7 cellular contexts compared by ENCODE assay signal in genomic region chr3:176321532-176321931, GRCh38.
DNase-seq lines count a peak whose midpoint lies in the region; ATAC-seq, FAIRE-seq and TF ChIP-seq lines count a peak whose summit lies in the region.
"Not testable (repeated sequence)": the region's sequence is repeated elsewhere in the genome, so short reads cannot be mapped to it uniquely, and the experiment has no call there.

No MANE protein-coding gene starts in this region.

- POLR2A ChIA-PET in H1 (lab: Charles Lee; ENCODE audit: partially characterized antibody), result interaction anchor here (0.7 to 4.6 kb wide), 9 partner anchors 7 to 1800 kb away, joined by 3 to 24 read pairs (median 4); no protein-coding TSS in a partner anchor

- not testable (repeated sequence) for H3K18ac ChIP-seq in H1 (ENCODE audit: extremely low read depth, low read length)

- TF ChIP-seq EP300 in H1 (IDR thresholded peaks at IDR 0.05; ENCODE audit: borderline replicate concordance in 1 of 2, low read depth in 2 of 2, low read length in 2 of 2), result not testable (repeated sequence)

- H3F3A ChIP-seq in GM23338 (replicated peaks; ENCODE audit: low read depth); MM.1S (ENCODE audit: insufficient read depth, low read length); neural progenitor cell (ENCODE audit: low read depth): not testable (repeated sequence)

- peak; percentile 31; the same call in 2 of the 3 replicates for ATAC-seq in GM23338

- H3K79me1 ChIP-seq in H1 (ENCODE audit: low read depth, low read length), result not testable (repeated sequence)

- H3K4me1 ChIP-seq in GM23338 (ENCODE audit: insufficient read depth) (peaks cover 27% of the 10 kb centered on the region), HUES48 (ENCODE audit: control insufficient read depth, insufficient read depth, low read length) (peaks cover 25% of the 10 kb centered on the region), H1 (replicated peaks in 1 of 4; ENCODE audit: control insufficient read depth in 3 of 4, insufficient read depth in 4 of 4, low read length in 3 of 4) (peaks cover 0 to 11% (median under 1%) of the 10 kb centered on the region in 4 experiments; a peak in 3 of 7 replicates), iPS-18a (ENCODE audit: control insufficient read depth, low read depth, low read length) (peaks cover 21% of the 10 kb centered on the region)
- H3K4me1 ChIP-seq in MM.1S (ENCODE audit: low read length); iPS DF 6.9 (ENCODE audit: control insufficient read depth, insufficient read depth, low read length); neural progenitor cell: not testable (repeated sequence)

- peak overlapping the region; percentile 71; the same call in 1 of the 2 replicates for H2BK5ac ChIP-seq in H1 (ENCODE audit: low read depth, low read length)

- peaks cover 28% of the 10 kb centered on the region for H4K20me1 ChIP-seq in GM23338 (replicated peaks; ENCODE audit: insufficient read depth)
- H4K20me1 ChIP-seq in MM.1S (ENCODE audit: insufficient read depth, low read length); H1 (replicated peaks in 1 of 2; ENCODE audit: control insufficient read depth in 1 of 2, insufficient read depth in 2 of 2, low read length in 2 of 2); neural progenitor cell (ENCODE audit: low read depth): not testable (repeated sequence)

- H3K9ac ChIP-seq in HUES48 (ENCODE audit: low read depth, low read length) (peak overlapping the region; percentile 75), iPS-18a (ENCODE audit: low read length) (peak overlapping the region; percentile 69)
- H3K9ac ChIP-seq in MM.1S (ENCODE audit: low read length); H1 (replicated peaks in 1 of 4; ENCODE audit: extremely low read depth in 1 of 4, low read depth in 3 of 4, low read length in 3 of 4); neural progenitor cell: not testable (repeated sequence)

- not testable (repeated sequence) for H4K91ac ChIP-seq in H1 (replicated peaks; ENCODE audit: insufficient read length, low read length)

- not testable (repeated sequence) for H3K4ac ChIP-seq in H1 (replicated peaks; ENCODE audit: insufficient read length, low read depth, low read length)

- H3K4me1 Mint-ChIP-seq in GM23338, result peaks cover 35% of the 10 kb centered on the region
- H3K4me1 Mint-ChIP-seq in neural progenitor cell, result not testable (repeated sequence)

- H3K79me2 ChIP-seq in GM23338 (replicated peaks; ENCODE audit: insufficient read depth) (peaks cover 88% of the 10 kb centered on the region), H1 (ENCODE audit: control insufficient read depth in 1 of 2, insufficient read depth in 2 of 2, low read length in 2 of 2) (peaks cover 30 to 90% of the 10 kb centered on the region in 2 experiments; a peak in 3 of 4 replicates), neural progenitor cell (ENCODE audit: low read depth) (peaks cover 16% of the 10 kb centered on the region)
- H3K79me2 ChIP-seq in MM.1S (ENCODE audit: low read length), result not testable (repeated sequence)

- H2BK12ac ChIP-seq in H1 (ENCODE audit: low read depth, low read length), result not testable (repeated sequence)

- H3K4me2 ChIP-seq in GM23338 (peak overlapping the region; percentile 85), H1 (ENCODE audit: insufficient read depth in 1 of 2, low read depth in 2 of 2, low read length in 2 of 2) (peak overlapping the region; percentile 67 to 79)
- H3K4me2 ChIP-seq in MM.1S (ENCODE audit: low read depth, low read length); neural progenitor cell: not testable (repeated sequence)

- not testable (repeated sequence) for H3K14ac ChIP-seq in H1 (ENCODE audit: insufficient read length)

- peak overlapping the region; percentile 95 for H3K4me3 Mint-ChIP-seq in GM23338
- not testable (repeated sequence) for H3K4me3 Mint-ChIP-seq in neural progenitor cell

- H3K27ac ChIP-seq in GM23338 (ENCODE audit: low read depth) (peak overlapping the region; percentile 100), HUES48 (ENCODE audit: low read depth, low read length) (peak overlapping the region; percentile 84), iPS-18a (ENCODE audit: low read length) (peak overlapping the region; percentile 91)
- not testable (repeated sequence) for H3K27ac ChIP-seq in MM.1S (ENCODE audit: low read length); H1 (ENCODE audit: low read depth, low read length); iPS DF 6.9 (ENCODE audit: low read length); neural progenitor cell

- peak overlapping the region; percentile 78 for H3K27ac Mint-ChIP-seq in GM23338
- H3K27ac Mint-ChIP-seq in neural progenitor cell, result not testable (repeated sequence)

- not testable (repeated sequence) for H2BK20ac ChIP-seq in H1 (ENCODE audit: low read length)

- H3K56ac ChIP-seq in H1 (replicated peaks; ENCODE audit: insufficient read length, low read depth, low read length), result not testable (repeated sequence)

- H2BK120ac ChIP-seq in H1 (replicated peaks; ENCODE audit: low read depth, low read length), result not testable (repeated sequence)

- H3K9me3 Mint-ChIP-seq in GM23338, result peaks cover 17% of the 10 kb centered on the region
- peaks cover 10% of the 10 kb centered on the region for H3K9me3 Mint-ChIP-seq in neural progenitor cell

- H2BK15ac ChIP-seq in H1 (ENCODE audit: low read length), result not testable (repeated sequence)

- not testable (repeated sequence) for H3K23ac ChIP-seq in H1 (ENCODE audit: insufficient read length)

- CTCF ChIA-PET in H1 (lab: Charles Lee; ENCODE audit: partially characterized antibody), result not testable (repeated sequence)

- DNase-seq in GM23338 (ENCODE audit: low spot score); H1 (ENCODE audit: low read depth in 1 of 2, low spot score in 2 of 2); iPS DF 6.9 (ENCODE audit: low read depth, low spot score); neural progenitor cell (ENCODE audit: low spot score): not testable (repeated sequence)
- DNase-seq in MM.1S, result peak; percentile 1

- H3K36me3 Mint-ChIP-seq in GM23338 (ENCODE audit: low read depth), result peaks cover 89% of the 10 kb centered on the region
- H3K36me3 Mint-ChIP-seq in neural progenitor cell, result not testable (repeated sequence)

- not testable (repeated sequence) for H3K9me3 ChIP-seq in HUES48 (ENCODE audit: control insufficient read depth, insufficient read depth, low read length); MM.1S (replicated peaks; ENCODE audit: insufficient read depth, low read length); H1 (ENCODE audit: insufficient read depth in 2 of 2, low read depth in 1 of 2, low read length in 1 of 2); iPS DF 6.9 (ENCODE audit: control insufficient read depth, insufficient read depth, low read length); iPS-18a (ENCODE audit: control insufficient read depth, low read depth, low read length); neural progenitor cell (ENCODE audit: low read depth)

- H3K27me3 ChIP-seq in GM23338 (ENCODE audit: insufficient read depth); HUES48 (ENCODE audit: control insufficient read depth, insufficient read depth, low read length); MM.1S (replicated peaks; ENCODE audit: insufficient read depth, low read length); H1 (replicated peaks in 1 of 4; ENCODE audit: control insufficient read depth in 3 of 4, extremely low read depth in 1 of 4, insufficient read depth in 3 of 4, low read length in 3 of 4); iPS DF 6.9 (ENCODE audit: control insufficient read depth, insufficient read depth, low read length); iPS-18a (ENCODE audit: control insufficient read depth, insufficient read depth, low read length): not testable (repeated sequence)
- peaks cover 24% of the 10 kb centered on the region for H3K27me3 ChIP-seq in neural progenitor cell

- peaks cover 37% of the 10 kb centered on the region for H3K27me3 Mint-ChIP-seq in GM23338 (ENCODE audit: insufficient read depth, low read depth, poor library complexity)
- not testable (repeated sequence) for H3K27me3 Mint-ChIP-seq in neural progenitor cell (ENCODE audit: insufficient read depth, low read depth)

- not testable (repeated sequence) for H2AK5ac ChIP-seq in H1 (ENCODE audit: low read depth, low read length)

- H3K9me2 ChIP-seq in GM23338 (ENCODE audit: insufficient read depth); MM.1S (replicated peaks; ENCODE audit: insufficient read depth, low read length): not testable (repeated sequence)

- not testable (repeated sequence) for H2AFZ ChIP-seq in GM23338; MM.1S (ENCODE audit: low read length); H1 (ENCODE audit: low read length)
- peak overlapping the region; percentile 42 for H2AFZ ChIP-seq in neural progenitor cell (replicated peaks)

- WGBS in H1 (ENCODE audit: extremely low coverage in 1 of 2, insufficient coverage in 1 of 2, insufficient read length in 1 of 2, insufficient replicate concordance in 2 of 2, low coverage in 1 of 2, low lambda C conversion rate in 2 of 2, missing lambda C conversion rate in 1 of 2), 2 experiments, result 5% methylated on average over 6 of the region's 8 CpGs; no CpG with 5 or more reads in 1 of the 2 experiments
- no CpG with 5 or more reads among the region's 8 CpGs for WGBS in iPS DF 6.9 (ENCODE audit: insufficient coverage, insufficient read length)

- FAIRE-seq in H1 (lab: Jason Lieb, UNC), result not testable (repeated sequence)

- TF ChIP-seq RAD21 in H1 (IDR thresholded peaks at IDR 0.05 in 1 of 2, conservative IDR thresholded peaks at IDR 0.05 in 1 of 2; ENCODE audit: low read depth in 2 of 2, low read length in 2 of 2), result not testable (repeated sequence)

- peak overlapping the region; percentile 95 for H4K5ac ChIP-seq in H1 (ENCODE audit: insufficient read length, low read depth, low read length)

- not testable (repeated sequence) for H4K8ac ChIP-seq in H1 (ENCODE audit: extremely low read depth, insufficient read depth, low read length)

- TF ChIP-seq CTCF in GM23338 (conservative IDR thresholded peaks at IDR 0.05; ENCODE audit: low read depth in 2 of 2); MM.1S (IDR thresholded peaks at IDR 0.05; ENCODE audit: low read length); H1 (IDR thresholded peaks at IDR 0.05; ENCODE audit: control extremely low read depth in 1 of 3, insufficient read depth in 1 of 3, low read depth in 1 of 3, low read length in 3 of 3); neural progenitor cell (IDR thresholded peaks at IDR 0.05): not testable (repeated sequence)

- H3K36me3 ChIP-seq in GM23338 (ENCODE audit: insufficient read depth) (peaks cover 26% of the 10 kb centered on the region; the same call in 1 of the 2 replicates), HUES48 (ENCODE audit: control insufficient read depth, insufficient read depth, low read length) (peaks cover 53% of the 10 kb centered on the region), H1 (ENCODE audit: control insufficient read depth in 2 of 4, insufficient read depth in 4 of 4, low read length in 3 of 4) (peaks cover 3 to 58% (median 14%) of the 10 kb centered on the region in 4 experiments; a peak in 6 of 8 replicates), iPS-18a (ENCODE audit: control insufficient read depth, low read depth, low read length) (peaks cover 32% of the 10 kb centered on the region)
- H3K36me3 ChIP-seq in MM.1S (replicated peaks; ENCODE audit: insufficient read depth, low read length); iPS DF 6.9 (ENCODE audit: control insufficient read depth, insufficient read depth, low read length); neural progenitor cell: not testable (repeated sequence)

- H3K4me3 ChIP-seq in GM23338, result peak overlapping the region; percentile 65
- peak overlapping the region; percentile 80 for H3K4me3 ChIP-seq in HUES48 (ENCODE audit: low read depth, low read length)
- not testable (repeated sequence) for H3K4me3 ChIP-seq in MM.1S (ENCODE audit: low read length); neural progenitor cell
- H3K4me3 ChIP-seq in H1 (ENCODE audit: extremely low read depth in 1 of 4, insufficient read depth in 2 of 4, low read depth in 3 of 4, low read length in 4 of 4), result peak overlapping the region; percentile 37 to 67 (median 47)
- H3K4me3 ChIP-seq in iPS DF 6.9 (ENCODE audit: low read length), result peak overlapping the region; percentile 48; the same call in 1 of the 2 replicates
- H3K4me3 ChIP-seq in iPS-18a (ENCODE audit: low read length), result peak overlapping the region; percentile 80

- TF ChIP-seq POLR2A in H1 (IDR thresholded peaks at IDR 0.05; ENCODE audit: control extremely low read depth in 1 of 2, low read depth in 2 of 2, low read length in 2 of 2), result peak in 1 of 2 experiments; percentile 30; a peak in 1 of 3 replicates

- not testable (repeated sequence) for H3K23me2 ChIP-seq in H1 (ENCODE audit: low read depth, low read length)
